Comparison of ENCODE assay signal across 8 cellular contexts in the genomic region with DNA sequence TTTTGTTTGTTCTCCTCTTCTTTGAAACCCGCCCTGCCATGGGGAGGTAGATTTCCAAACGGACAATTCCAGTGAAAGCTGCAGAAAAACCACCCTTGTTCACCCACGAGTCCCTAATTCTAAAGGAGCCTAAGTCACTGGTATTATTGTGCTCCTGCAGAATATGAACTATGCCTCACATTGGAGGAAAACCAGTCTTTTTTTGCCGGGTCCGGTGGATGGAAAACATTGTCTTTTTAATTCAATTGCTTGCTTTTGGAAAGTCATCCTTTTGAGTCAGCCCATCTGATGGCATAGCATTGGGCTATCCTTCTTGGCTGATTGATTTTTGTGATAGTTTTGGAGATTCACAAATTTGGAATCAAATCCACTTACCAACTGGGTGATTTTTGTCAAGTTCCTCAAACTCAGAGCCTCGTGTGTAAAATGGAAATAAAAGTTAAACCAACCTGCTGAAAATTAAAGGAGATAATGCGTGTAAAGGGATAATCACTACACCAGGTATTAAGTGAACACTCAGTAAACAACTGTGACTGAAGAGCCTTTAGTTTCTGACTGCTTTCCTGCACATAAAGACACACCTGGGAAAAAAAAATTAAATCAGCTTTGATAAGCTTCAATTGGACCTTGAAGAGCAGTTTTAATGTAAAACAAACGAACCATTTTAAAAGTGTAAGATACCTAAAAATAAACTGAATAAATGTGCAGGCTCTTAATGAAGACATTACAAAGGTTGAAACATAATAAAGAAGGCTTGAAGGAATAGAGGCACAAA. TPM values are rescaled to one million over a fixed set of nuclear protein-coding genes. Genes with fewer than 3 reads are reported as not detected.
A peak's percentile ranks its signal among the peaks of the same experiment; 100 is the strongest.
DNase-seq lines count a peak whose midpoint lies in the region; ATAC-seq and TF ChIP-seq lines count a peak whose summit lies in the region.

No MANE protein-coding gene starts in this region.

- intact Hi-C loops in left lung (cut with DNase I) (no loop called here), transverse colon (cut with DNase I; ENCODE audit: low total_unique reads) (no loop called here)

- no peak for TF ChIP-seq EP300 in transverse colon (IDR thresholded peaks at IDR 0.05; ENCODE audit: low read depth)

- ATAC-seq in left lung (peak; percentile 1), HG02970 (IDR thresholded peaks at IDR 0.05; ENCODE audit: low FRiP score, unreplicated experiment) (no peak), HG03378 (IDR thresholded peaks at IDR 0.05; ENCODE audit: unreplicated experiment) (no peak), GM21360 (IDR thresholded peaks at IDR 0.05; ENCODE audit: unreplicated experiment) (no peak)

- WGBS in transverse colon (ENCODE audit: low coverage in 1 of 2), 2 donors: 21% methylated on average over 6 to 8 of the region's 8 CpGs

- peak overlapping the region; percentile 79 for H3K4me3 Mint-ChIP-seq in activated naive CD4-positive, alpha-beta T cell treated with anti-CD3 and anti-CD28 coated beads, Interleukin-2, amount 50 U/mL, for 24 hours
- peak overlapping the region; percentile 49 for H3K4me3 Mint-ChIP-seq in activated CD4-positive, alpha-beta memory T cell treated with anti-CD3 and anti-CD28 coated beads, Interleukin-2, amount 10 ng/mL, durations not matched to agents 7 days and 5 days

- TF ChIP-seq POLR2A in transverse colon (IDR thresholded peaks at IDR 0.05): no peak

- peak overlapping the region; percentile 67 to 71 for H3K4me3 ChIP-seq in left lung
- peak overlapping the region; percentile 27 to 74 (median 54) for H3K4me3 ChIP-seq in transverse colon

- CTCF ChIA-PET in activated CD4-positive, alpha-beta memory T cell treated with anti-CD3 and anti-CD28 coated beads, Interleukin-2, amount 10 ng/mL, durations not matched to agents 7 days and 5 days (lab: Charles Lee): no interaction called here

- DNase-seq in activated naive CD4-positive, alpha-beta T cell treated with anti-CD3 and anti-CD28 coated beads, Interleukin-2, amount 50 U/mL, for 16 hours: no peak
- DNase-seq in activated CD4-positive, alpha-beta memory T cell treated with anti-CD3 and anti-CD28 coated beads, Interleukin-2, amount 10 ng/mL, durations not matched to agents 7 days and 5 days: no peak
- DNase-seq in left lung: no peak
- no peak for DNase-seq in transverse colon

- H3K9me3 ChIP-seq in left lung (no peaks in the 10 kb centered on the region), transverse colon (no peaks in the 10 kb centered on the region)

- H3K4me1 ChIP-seq in left lung (peaks cover 0 to 37% of the 10 kb centered on the region in 2 donors), transverse colon (peaks cover 0 to 40% (median 14%) of the 10 kb centered on the region in 4 donors)

- H3K27ac ChIP-seq in left lung (peak overlapping the region; percentile 76 to 83), transverse colon (peak overlapping the region; percentile 68 to 77 (median 70))

- H3K27me3 ChIP-seq in left lung (peaks cover 0 to 52% of the 10 kb centered on the region in 2 donors), transverse colon (peaks cover 38% of the 10 kb centered on the region)

- H3K9me3 Mint-ChIP-seq in activated naive CD4-positive, alpha-beta T cell treated with anti-CD3 and anti-CD28 coated beads, Interleukin-2, amount 50 U/mL, for 24 hours: no peaks in the 10 kb centered on the region
- no peaks in the 10 kb centered on the region for H3K9me3 Mint-ChIP-seq in activated CD4-positive, alpha-beta memory T cell treated with anti-CD3 and anti-CD28 coated beads, Interleukin-2, amount 10 ng/mL, durations not matched to agents 7 days and 5 days

- no peak overlapping the region for H3K27ac Mint-ChIP-seq in activated naive CD4-positive, alpha-beta T cell treated with anti-CD3 and anti-CD28 coated beads, Interleukin-2, amount 50 U/mL, for 24 hours
- no peak overlapping the region for H3K27ac Mint-ChIP-seq in activated CD4-positive, alpha-beta memory T cell treated with anti-CD3 and anti-CD28 coated beads, Interleukin-2, amount 10 ng/mL, durations not matched to agents 7 days and 5 days

- POLR2A ChIA-PET in activated CD4-positive, alpha-beta memory T cell treated with anti-CD3 and anti-CD28 coated beads, Interleukin-2, amount 10 ng/mL, durations not matched to agents 7 days and 5 days (lab: Charles Lee): no interaction called here

- no peaks in the 10 kb centered on the region for H3K36me3 Mint-ChIP-seq in activated naive CD4-positive, alpha-beta T cell treated with anti-CD3 and anti-CD28 coated beads, Interleukin-2, amount 50 U/mL, for 24 hours
- H3K36me3 Mint-ChIP-seq in activated CD4-positive, alpha-beta memory T cell treated with anti-CD3 and anti-CD28 coated beads, Interleukin-2, amount 10 ng/mL, durations not matched to agents 7 days and 5 days (ENCODE audit: low read depth): no peaks in the 10 kb centered on the region

- no peak for TF ChIP-seq CTCF in left lung (IDR thresholded peaks at IDR 0.05)
- no peak for TF ChIP-seq CTCF in transverse colon (IDR thresholded peaks at IDR 0.05)

- peaks cover 0 to 4% of the 10 kb centered on the region in 2 donors for H3K36me3 ChIP-seq in left lung
- no peaks in the 10 kb centered on the region for H3K36me3 ChIP-seq in transverse colon

- H3K27me3 Mint-ChIP-seq in activated naive CD4-positive, alpha-beta T cell treated with anti-CD3 and anti-CD28 coated beads, Interleukin-2, amount 50 U/mL, for 24 hours: peaks cover 43% of the 10 kb centered on the region
- peaks cover 71% of the 10 kb centered on the region for H3K27me3 Mint-ChIP-seq in activated CD4-positive, alpha-beta memory T cell treated with anti-CD3 and anti-CD28 coated beads, Interleukin-2, amount 10 ng/mL, durations not matched to agents 7 days and 5 days

- in situ Hi-C loops in transverse colon (cut with MboI; ENCODE audit: low pct_ligation_motif_present in 1 of 4, low pct_unique_long_range_greater_than_20kb in 1 of 4, low sequenced_read_pairs in 3 of 4): no loop called here

- H3K4me1 Mint-ChIP-seq in activated naive CD4-positive, alpha-beta T cell treated with anti-CD3 and anti-CD28 coated beads, Interleukin-2, amount 50 U/mL, for 24 hours: peaks cover 13% of the 10 kb centered on the region
- H3K4me1 Mint-ChIP-seq in activated CD4-positive, alpha-beta memory T cell treated with anti-CD3 and anti-CD28 coated beads, Interleukin-2, amount 10 ng/mL, durations not matched to agents 7 days and 5 days: peaks cover 7% of the 10 kb centered on the region

RNA-seq across cellular contexts. Expression of gene CCNJL, which starts 0.8 kb away (rescaled TPM):
- not detected for total RNA-seq in activated CD4-positive, alpha-beta memory T cell treated with anti-CD3 and anti-CD28 coated beads, Interleukin-2, amount 10 ng/mL, durations not matched to agents 7 days and 5 days
- total RNA-seq in left lung (10 to 100 TPM; 16.0 to 19.6 TPM), transverse colon (10 to 100 TPM; 23.9 to 37.6 (median 28.3) TPM)

RNA-seq across cellular contexts. Expression of gene C1QTNF2, which starts 57.3 kb away (rescaled TPM):
- not detected for total RNA-seq in activated CD4-positive, alpha-beta memory T cell treated with anti-CD3 and anti-CD28 coated beads, Interleukin-2, amount 10 ng/mL, durations not matched to agents 7 days and 5 days
- total RNA-seq in left lung (1 to 10 TPM; 2.3 to 2.9 TPM), transverse colon (1 to 10 TPM in 1 of 4 donors, under 1 TPM in 2, not detected in 1; 0.41 to 2.2 (median 0.79) TPM)

Comparison
In these comparisons a context has a peak if more than half of its experiments do, and no peak if none do; other contexts are left out.
1. RNA of gene CCNJL, which starts 0.8 kb away (total RNA-seq): 23.9 to 37.6 TPM in transverse colon and 16.0 to 19.6 TPM in left lung; not detected in activated CD4-positive, alpha-beta memory T cell treated with anti-CD3 and anti-CD28 coated beads, Interleukin-2, amount 10 ng/mL, durations not matched to agents 7 days and 5 days; every median in the first group is over 10 times any median in the second.